11 cellular contexts compared by ENCODE assay signal in genomic region chrX:135544338-135544948, GRCh38. TPM values are rescaled to one million over a fixed set of nuclear protein-coding genes. Genes with fewer than 3 reads are reported as not detected.
A peak's percentile ranks its signal among the peaks of the same experiment; 100 is the strongest.
DNase-seq lines count a peak whose midpoint lies in the region; ATAC-seq and TF ChIP-seq lines count a peak whose summit lies in the region.
"Had no signal": no experiment of that assay in that cellular context is flagged by ENCODE, and none has a peak within 500 bp of the region (broad histone marks: within the 10 kb centered on the region; RNA-seq: fewer than 3 reads in every experiment).

No MANE protein-coding gene starts in this region.

- ATAC-seq in GM21717 (IDR thresholded peaks at IDR 0.05; ENCODE audit: unreplicated experiment) (peak; percentile 56), T-helper 17 cell (peak; percentile 40)
- peak; percentile 44 for ATAC-seq in naive thymus-derived CD4-positive, alpha-beta T cell

- DNase-seq in activated CD4-positive, alpha-beta T cell treated with anti-CD3 and anti-CD28 coated beads, Interleukin-2, amount 10 ng/mL, durations not matched to agents 7 days and 5 days = peak; percentile 11
- no peak for DNase-seq in activated CD4-positive, alpha-beta T cell treated with anti-CD3 and anti-CD28 coated beads, Interleukin-2, amount 50 U/mL, for 1 hour
- DNase-seq in T-helper 17 cell = no peak
- DNase-seq in naive thymus-derived CD4-positive, alpha-beta T cell = peak in 3 of 9 donors; percentile 6 to 15 (median 11)
- DNase-seq in uterus = no peak
- no peak for DNase-seq in AML-193 (lab: John Stamatoyannopoulos, UW)
- no peak for DNase-seq in glomerular visceral epithelial cell (ENCODE audit: extremely low spot score)
- DNase-seq: trophoblast cell had no signal

- CTCF ChIA-PET in activated CD4-positive, alpha-beta T cell treated with anti-CD3 and anti-CD28 coated beads, Interleukin-2, amount 10 ng/mL, durations not matched to agents 7 days and 5 days (lab: Charles Lee) = interaction anchor here (0.5 kb wide), 1 partner anchor 1951 kb away, joined by 3 read pairs; no protein-coding TSS in a partner anchor
- CTCF ChIA-PET in naive thymus-derived CD4-positive, alpha-beta T cell (lab: Charles Lee) = interaction anchor here (0.6 kb wide), 2 partner anchors 23 to 58 kb away, joined by 3 read pairs; no protein-coding TSS in a partner anchor

- intact Hi-C loops in naive thymus-derived CD4-positive, alpha-beta T cell (cut with micrococcal nuclease) = loop anchor here in 1 of 2 donors (1.0 to 2.0 kb wide), 2 partner anchors 23 to 60 kb away; no protein-coding TSS in a partner anchor
- intact Hi-C loops in uterus (cut with DNase I; ENCODE audit: low total_unique reads) = no loop called here

- H3K27me3 ChIP-seq in naive thymus-derived CD4-positive, alpha-beta T cell (ENCODE audit: control insufficient read depth in 2 of 2, insufficient read depth in 2 of 2, low read length in 2 of 2) = no peaks in the 10 kb centered on the region
- peaks cover 0 to under 1% of the 10 kb centered on the region in 2 donors for H3K27me3 ChIP-seq in uterus

- H3K36me3 ChIP-seq in naive thymus-derived CD4-positive, alpha-beta T cell (ENCODE audit: control insufficient read depth in 2 of 3, insufficient read depth in 3 of 3, low read length in 3 of 3) = peaks cover 0 to 14% (median 0%) of the 10 kb centered on the region in 3 experiments
- H3K36me3 ChIP-seq in uterus = no peaks in the 10 kb centered on the region

- no peak overlapping the region for H3K27ac ChIP-seq in naive thymus-derived CD4-positive, alpha-beta T cell (ENCODE audit: low read depth, low read length)
- H3K27ac ChIP-seq in uterus = no peak overlapping the region
- H3K27ac ChIP-seq: coronary artery, SK-N-MC had no signal

- no peaks in the 10 kb centered on the region for H3K9me3 ChIP-seq in T-helper 17 cell (ENCODE audit: control insufficient read depth, low read length, poor library complexity, severe bottlenecking)
- no peaks in the 10 kb centered on the region for H3K9me3 ChIP-seq in naive thymus-derived CD4-positive, alpha-beta T cell (ENCODE audit: control insufficient read depth in 2 of 3, low read length in 3 of 3)
- H3K9me3 ChIP-seq in uterus = no peaks in the 10 kb centered on the region

- H3K4me1 Mint-ChIP-seq in activated CD4-positive, alpha-beta T cell treated with anti-CD3 and anti-CD28 coated beads, Interleukin-2, amount 10 ng/mL, durations not matched to agents 7 days and 5 days = peaks cover 24% of the 10 kb centered on the region
- peaks cover 18% of the 10 kb centered on the region for H3K4me1 Mint-ChIP-seq in T-helper 17 cell
- peaks cover 19 to 53% (median 42%) of the 10 kb centered on the region in 7 donors for H3K4me1 Mint-ChIP-seq in naive thymus-derived CD4-positive, alpha-beta T cell

- no peaks in the 10 kb centered on the region for H3K9me3 Mint-ChIP-seq in activated CD4-positive, alpha-beta T cell treated with anti-CD3 and anti-CD28 coated beads, Interleukin-2, amount 10 ng/mL, durations not matched to agents 7 days and 5 days
- no peaks in the 10 kb centered on the region for H3K9me3 Mint-ChIP-seq in naive thymus-derived CD4-positive, alpha-beta T cell

- no peaks in the 10 kb centered on the region for H3K27me3 Mint-ChIP-seq in activated CD4-positive, alpha-beta T cell treated with anti-CD3 and anti-CD28 coated beads, Interleukin-2, amount 10 ng/mL, durations not matched to agents 7 days and 5 days
- H3K27me3 Mint-ChIP-seq in T-helper 17 cell = no peaks in the 10 kb centered on the region
- H3K27me3 Mint-ChIP-seq in naive thymus-derived CD4-positive, alpha-beta T cell = no peaks in the 10 kb centered on the region

- peaks cover 7 to 8% of the 10 kb centered on the region in 2 donors for H3K4me1 ChIP-seq in naive thymus-derived CD4-positive, alpha-beta T cell (ENCODE audit: control insufficient read depth in 2 of 2, insufficient read depth in 2 of 2, low read length in 2 of 2)
- H3K4me1 ChIP-seq in uterus = no peaks in the 10 kb centered on the region

- TF ChIP-seq CTCF in uterus (IDR thresholded peaks at IDR 0.05) = no peak

- no peak overlapping the region for H3K4me3 Mint-ChIP-seq in activated CD4-positive, alpha-beta T cell treated with anti-CD3 and anti-CD28 coated beads, Interleukin-2, amount 10 ng/mL, durations not matched to agents 7 days and 5 days
- H3K4me3 Mint-ChIP-seq in T-helper 17 cell = peak overlapping the region; percentile 64
- H3K4me3 Mint-ChIP-seq in naive thymus-derived CD4-positive, alpha-beta T cell = peak overlapping the region in 8 of 10 donors; percentile 0 to 60 (median 38)

- no peak for TF ChIP-seq POLR2A in uterus (IDR thresholded peaks at IDR 0.05)

- POLR2A ChIA-PET in activated CD4-positive, alpha-beta T cell treated with anti-CD3 and anti-CD28 coated beads, Interleukin-2, amount 10 ng/mL, durations not matched to agents 7 days and 5 days (lab: Charles Lee) = no interaction called here
- POLR2A ChIA-PET in naive thymus-derived CD4-positive, alpha-beta T cell (lab: Charles Lee) = interaction anchor here (1.2 kb wide), 2 partner anchors 22 to 38 kb away, joined by 3 to 4 read pairs; no protein-coding TSS in a partner anchor

- H3K36me3 Mint-ChIP-seq in activated CD4-positive, alpha-beta T cell treated with anti-CD3 and anti-CD28 coated beads, Interleukin-2, amount 10 ng/mL, durations not matched to agents 7 days and 5 days (ENCODE audit: low read depth) = peaks cover 14% of the 10 kb centered on the region
- peaks cover 4% of the 10 kb centered on the region for H3K36me3 Mint-ChIP-seq in T-helper 17 cell (ENCODE audit: low read depth)
- H3K36me3 Mint-ChIP-seq in naive thymus-derived CD4-positive, alpha-beta T cell = peaks cover 0 to 11% (median 2%) of the 10 kb centered on the region in 5 donors

- no peak overlapping the region for H3K4me3 ChIP-seq in naive thymus-derived CD4-positive, alpha-beta T cell (ENCODE audit: low read length)
- no peak overlapping the region for H3K4me3 ChIP-seq in uterus
- H3K4me3 ChIP-seq: coronary artery, SK-N-MC had no signal

- peak overlapping the region; percentile 79 for H3K27ac Mint-ChIP-seq in activated CD4-positive, alpha-beta T cell treated with anti-CD3 and anti-CD28 coated beads, Interleukin-2, amount 10 ng/mL, durations not matched to agents 7 days and 5 days
- H3K27ac Mint-ChIP-seq in T-helper 17 cell = no peak overlapping the region
- peak overlapping the region; percentile 9 to 91 (median 57) for H3K27ac Mint-ChIP-seq in naive thymus-derived CD4-positive, alpha-beta T cell

RNA-seq across cellular contexts. Expression of gene INTS6L, which starts 24.0 kb away (rescaled TPM):
- total RNA-seq in activated CD4-positive, alpha-beta T cell treated with anti-CD3 and anti-CD28 coated beads, Interleukin-2, amount 10 ng/mL, durations not matched to agents 7 days and 5 days = 10 to 100 TPM; 30.1 to 32.5 TPM
- 10 to 100 TPM; 20.2 to 29.8 TPM for total RNA-seq in T-helper 17 cell
- total RNA-seq in naive thymus-derived CD4-positive, alpha-beta T cell = 10 to 100 TPM; 31.0 to 46.8 (median 32.4) TPM
- 1 to 10 TPM; 5.9 to 9.2 TPM for polyA plus RNA-seq in naive thymus-derived CD4-positive, alpha-beta T cell
- total RNA-seq in uterus = 10 to 100 TPM; 14.4 to 26.1 (median 22.6) TPM
